ENCODE assay signal across 8 cellular contexts in genomic region chr16:5071341-5071680, GRCh38. TPM values are rescaled to one million over a fixed set of nuclear protein-coding genes. Genes with fewer than 3 reads are reported as not detected.
DNase-seq lines count a peak whose midpoint lies in the region; ATAC-seq and TF ChIP-seq lines count a peak whose summit lies in the region.

No MANE protein-coding gene starts in this region.

- intact Hi-C loops in sigmoid colon (cut with DNase I), result loop anchor here (5.0 kb wide), 1 partner anchor 39 kb away; the partner anchor contains the start of gene NAGPA

- DNase-seq in GM12864 (ENCODE audit: low read depth) (no peak), T-cell (no peak), fibroblast of pulmonary artery (ENCODE audit: low read depth) (no peak), sigmoid colon (no peak), NCI-H69 (lab: John Stamatoyannopoulos, UW) (no peak), NCI-H1092 treated with DMSO at 0.1 percent for 48 hours (lab: John Stamatoyannopoulos, UW) (no peak), NCI-H446 (lab: John Stamatoyannopoulos, UW) (no peak)

- POLR2A ChIA-PET in T-cell (lab: Charles Lee), result no interaction called here

- no peak for TF ChIP-seq CTCF in GM12864 (IDR thresholded peaks at IDR 0.05; ENCODE audit: low read depth, low read length, missing control alignments)
- no peak for TF ChIP-seq CTCF in fibroblast of pulmonary artery (IDR thresholded peaks at IDR 0.05; ENCODE audit: low read length, missing control alignments)
- TF ChIP-seq CTCF in sigmoid colon (IDR thresholded peaks at IDR 0.05), result no peak

- 46 to 64% methylated on average over 7 of the region's 7 CpGs for WGBS in sigmoid colon, 2 donors

- H3K9me3 Mint-ChIP-seq in T-cell, result no peaks in the 10 kb centered on the region

- H3K27me3 ChIP-seq in sigmoid colon, result no peaks in the 10 kb centered on the region

- H3K4me3 ChIP-seq in GM12864 (ENCODE audit: low read depth, low read length) (peak overlapping the region; percentile 96), fibroblast of pulmonary artery (replicated peaks; ENCODE audit: low read depth, low read length) (peak overlapping the region; percentile 84), sigmoid colon (peak overlapping the region; percentile 58 to 81 (median 66))

- H3K4me1 Mint-ChIP-seq in T-cell, result peaks cover 28 to 36% (median 33%) of the 10 kb centered on the region in 3 donors

- CTCF ChIA-PET in T-cell (lab: Charles Lee), result no interaction called here

- no peak for TF ChIP-seq POLR2A in sigmoid colon (IDR thresholded peaks at IDR 0.05)

- H3K36me3 Mint-ChIP-seq in T-cell, result peaks cover 19% of the 10 kb centered on the region

- peak overlapping the region; percentile 96 to 97 (median 96) for H3K4me3 Mint-ChIP-seq in T-cell

- peaks cover 0 to 18% (median 13%) of the 10 kb centered on the region in 4 donors for H3K4me1 ChIP-seq in sigmoid colon

- ATAC-seq in T-cell (replicated peaks in 1 of 4) (no peak), GM19023 (IDR thresholded peaks at IDR 0.05; ENCODE audit: unreplicated experiment) (no peak)

- peak overlapping the region; percentile 76 to 84 (median 78) for H3K27ac ChIP-seq in sigmoid colon

- H3K9me3 ChIP-seq in sigmoid colon, result no peaks in the 10 kb centered on the region

- peaks cover 6 to 21% (median 10%) of the 10 kb centered on the region in 4 donors for H3K36me3 ChIP-seq in sigmoid colon

- no peaks in the 10 kb centered on the region for H3K27me3 Mint-ChIP-seq in T-cell

- no peak for TF ChIP-seq EP300 in sigmoid colon (IDR thresholded peaks at IDR 0.05)

- H3K27ac Mint-ChIP-seq in T-cell, result peak overlapping the region; percentile 97

RNA-seq across cellular contexts. Expression of gene ALG1, which starts 0.3 kb away (rescaled TPM):
- total RNA-seq in T-cell (10 to 100 TPM; 12.0 to 29.2 (median 25.7) TPM), sigmoid colon (10 to 100 TPM in 3 of 4 donors, 1 to 10 TPM in 1; 9.7 to 30.4 (median 14.3) TPM)
- 10 to 100 TPM in 1 of 3 donors, 1 to 10 TPM in 2; 2.4 to 35.0 (median 4.2) TPM for polyA plus RNA-seq in sigmoid colon

RNA-seq across cellular contexts. Expression of gene C16orf89, which starts 5.6 kb away (rescaled TPM):
- total RNA-seq in T-cell (under 1 TPM in 2 of 5 donors, not detected in 3; 0.62 to 0.79 TPM), sigmoid colon (10 to 100 TPM in 3 of 4 donors, 1 to 10 TPM in 1; 4.6 to 15.7 (median 13.4) TPM)
- 1 to 10 TPM; 2.5 to 6.6 (median 2.7) TPM for polyA plus RNA-seq in sigmoid colon

RNA-seq across cellular contexts. Expression of gene EEF2KMT, which starts 26.3 kb away (rescaled TPM):
- total RNA-seq in T-cell, result 10 to 100 TPM in 3 of 5 donors, 1 to 10 TPM in 2; 3.6 to 16.1 (median 11.7) TPM
- 10 to 100 TPM in 2 of 4 donors, 1 to 10 TPM in 2; 8.1 to 11.1 (median 9.6) TPM for total RNA-seq in sigmoid colon
- polyA plus RNA-seq in sigmoid colon, result 1 to 10 TPM; 4.2 to 9.8 (median 7.2) TPM

RNA-seq across cellular contexts. Expression of gene NAGPA, which starts 37.6 kb away (rescaled TPM):
- total RNA-seq in T-cell (10 to 100 TPM; 26.2 to 33.6 (median 29.7) TPM), sigmoid colon (10 to 100 TPM; 11.7 to 30.7 (median 17.1) TPM)
- polyA plus RNA-seq in sigmoid colon, result 10 to 100 TPM; 10.8 to 20.3 (median 14.8) TPM
